Comparison of ENCODE assay signal across 19 cellular contexts in the genomic region with DNA sequence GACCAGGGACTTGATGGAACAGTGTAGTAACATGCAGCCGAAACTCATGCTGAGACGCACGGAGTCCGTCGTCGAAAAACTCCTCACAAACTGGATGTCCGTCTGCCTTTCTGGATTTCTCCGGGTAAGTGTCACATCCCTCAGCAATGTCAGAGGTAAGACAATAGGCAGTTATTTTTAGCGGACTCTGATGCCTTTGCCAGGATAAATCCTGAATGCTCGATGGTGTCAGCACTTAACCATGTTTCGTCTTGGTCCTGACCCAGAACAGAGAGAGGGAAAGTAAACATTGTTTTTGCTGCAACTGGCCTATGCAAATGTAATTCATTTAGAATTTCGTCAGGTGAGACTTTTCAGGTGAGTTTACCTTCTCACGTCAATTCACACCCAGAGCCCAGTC.
DNase-seq lines count a peak whose midpoint lies in the region; ATAC-seq and TF ChIP-seq lines count a peak whose summit lies in the region.
"Had no signal": no experiment of that assay in that cellular context is flagged by ENCODE, and none has a peak within 500 bp of the region (broad histone marks: within the 10 kb centered on the region; RNA-seq: fewer than 3 reads in every experiment).

No MANE protein-coding gene starts in this region.

- H3K4me1 Mint-ChIP-seq in naive thymus-derived CD4-positive, alpha-beta T cell = peaks cover 21 to 36% (median 34%) of the 10 kb centered on the region in 7 donors
- H3K4me1 Mint-ChIP-seq in activated CD4-positive, alpha-beta memory T cell treated with anti-CD3 and anti-CD28 coated beads, Interleukin-2, amount 10 ng/mL, durations not matched to agents 7 days and 5 days = peaks cover 31% of the 10 kb centered on the region
- peaks cover 37% of the 10 kb centered on the region for H3K4me1 Mint-ChIP-seq in nephron progenitor cell

- WGBS in heart right ventricle, 2 donors = 51 to 54% methylated on average over 13 of the region's 13 CpGs

- H3K36me3 Mint-ChIP-seq in naive thymus-derived CD4-positive, alpha-beta T cell = peaks cover 10 to 49% (median 19%) of the 10 kb centered on the region in 5 donors
- peaks cover 52% of the 10 kb centered on the region for H3K36me3 Mint-ChIP-seq in activated CD4-positive, alpha-beta memory T cell treated with anti-CD3 and anti-CD28 coated beads, Interleukin-2, amount 10 ng/mL, durations not matched to agents 7 days and 5 days (ENCODE audit: low read depth)
- no peaks in the 10 kb centered on the region for H3K36me3 Mint-ChIP-seq in nephron progenitor cell (ENCODE audit: low read depth)

- peak overlapping the region in 9 of 10 donors; percentile 14 to 94 (median 84) for H3K27ac ChIP-seq in heart right ventricle
- no peak overlapping the region for H3K27ac ChIP-seq in naive thymus-derived CD4-positive, alpha-beta T cell (ENCODE audit: low read depth, low read length)
- H3K27ac ChIP-seq: BLaER1 treated with 17β-estradiol and CSF1 and Interleukin-3, amounts not matched to agents 10 nM and 100 nM had no signal

- POLR2A ChIA-PET in naive thymus-derived CD4-positive, alpha-beta T cell (lab: Charles Lee) = no interaction called here
- POLR2A ChIA-PET in activated CD4-positive, alpha-beta memory T cell treated with anti-CD3 and anti-CD28 coated beads, Interleukin-2, amount 10 ng/mL, durations not matched to agents 7 days and 5 days (lab: Charles Lee) = interaction anchor here (1.4 kb wide), 1 partner anchor 9 kb away, joined by 3 read pairs; no protein-coding TSS in a partner anchor

- H3K27me3 ChIP-seq in heart right ventricle = no peaks in the 10 kb centered on the region
- no peaks in the 10 kb centered on the region for H3K27me3 ChIP-seq in naive thymus-derived CD4-positive, alpha-beta T cell (ENCODE audit: control insufficient read depth in 2 of 2, insufficient read depth in 2 of 2, low read length in 2 of 2)
- H3K27me3 ChIP-seq: BLaER1 treated with 17β-estradiol and CSF1 and Interleukin-3, amounts not matched to agents 10 nM and 100 nM had no signal

- H3K9me3 ChIP-seq in heart right ventricle = no peaks in the 10 kb centered on the region
- no peaks in the 10 kb centered on the region for H3K9me3 ChIP-seq in naive thymus-derived CD4-positive, alpha-beta T cell (ENCODE audit: control insufficient read depth in 2 of 3, low read length in 3 of 3)
- H3K9me3 ChIP-seq: BLaER1 treated with 17β-estradiol and CSF1 and Interleukin-3, amounts not matched to agents 10 nM and 100 nM; SK-N-SH had no signal

- intact Hi-C loops in Right ventricle myocardium inferior (cut with DNase I) (no loop called here), cardiac septum (cut with DNase I) (no loop called here), heart right ventricle (cut with DNase I) (loop anchor here in 1 of 10 donors (10.0 kb wide), 1 partner anchor 116 kb away; a partner anchor contains a TSS)
- intact Hi-C loops in naive thymus-derived CD4-positive, alpha-beta T cell (cut with micrococcal nuclease) = loop anchor here (5.0 kb wide), 3 partner anchors 272 to 818 kb away; a partner anchor contains a TSS

- no peak for TF ChIP-seq CTCF in heart right ventricle (IDR thresholded peaks at IDR 0.05)
- TF ChIP-seq CTCF in nephron progenitor cell (IDR thresholded peaks at IDR 0.05) = no peak

- DNase-seq in Right ventricle myocardium inferior (ENCODE audit: missing footprints) = no peak
- DNase-seq in cardiac septum (ENCODE audit: low spot score) = no peak
- no peak for DNase-seq in heart right ventricle
- DNase-seq in naive thymus-derived CD4-positive, alpha-beta T cell = no peak
- no peak for DNase-seq in NCI-H1694 treated with DMSO at 0.1 percent for 48 hours (lab: John Stamatoyannopoulos, UW)
- DNase-seq in activated CD4-positive, alpha-beta memory T cell treated with anti-CD3 and anti-CD28 coated beads, Interleukin-2, amount 10 ng/mL, durations not matched to agents 7 days and 5 days = no peak
- DNase-seq in nephron progenitor cell = no peak
- DNase-seq: 8988T; activated effector memory CD4-positive, alpha-beta T cell treated with Interleukin-2 at 50 U/mL for 16 hours; caudate nucleus; effector CD8-positive, alpha-beta T cell; glutamatergic neuron; kidney glomerular epithelial cell; NCI-H1436 treated with DMSO at 0.1 percent for 48 hours; SK-N-SH; stimulated activated CD4-positive, alpha-beta T cell treated with anti-CD3 and anti-CD28 coated beads, Interleukin-4, amount 100 ng/mL, for 24 hours had no signal

- H3K9me3 Mint-ChIP-seq in naive thymus-derived CD4-positive, alpha-beta T cell = no peaks in the 10 kb centered on the region
- no peaks in the 10 kb centered on the region for H3K9me3 Mint-ChIP-seq in activated CD4-positive, alpha-beta memory T cell treated with anti-CD3 and anti-CD28 coated beads, Interleukin-2, amount 10 ng/mL, durations not matched to agents 7 days and 5 days
- peaks cover 3% of the 10 kb centered on the region for H3K9me3 Mint-ChIP-seq in nephron progenitor cell

- no peak overlapping the region for H3K4me3 ChIP-seq in heart right ventricle
- H3K4me3 ChIP-seq in naive thymus-derived CD4-positive, alpha-beta T cell (ENCODE audit: low read length) = no peak overlapping the region
- H3K4me3 ChIP-seq: BLaER1 treated with 17β-estradiol and CSF1 and Interleukin-3, amounts not matched to agents 10 nM and 100 nM had no signal

- H3K4me1 ChIP-seq in heart right ventricle = peaks cover 0 to 54% (median 38%) of the 10 kb centered on the region in 9 donors
- peaks cover 15 to 18% of the 10 kb centered on the region in 2 donors for H3K4me1 ChIP-seq in naive thymus-derived CD4-positive, alpha-beta T cell (ENCODE audit: control insufficient read depth in 2 of 2, insufficient read depth in 2 of 2, low read length in 2 of 2)

- H3K4me3 Mint-ChIP-seq in naive thymus-derived CD4-positive, alpha-beta T cell = peak overlapping the region in 1 of 10 donors; percentile 9
- H3K4me3 Mint-ChIP-seq in activated CD4-positive, alpha-beta memory T cell treated with anti-CD3 and anti-CD28 coated beads, Interleukin-2, amount 10 ng/mL, durations not matched to agents 7 days and 5 days = no peak overlapping the region
- H3K4me3 Mint-ChIP-seq in nephron progenitor cell = no peak overlapping the region

- no peaks in the 10 kb centered on the region for H3K27me3 Mint-ChIP-seq in naive thymus-derived CD4-positive, alpha-beta T cell
- H3K27me3 Mint-ChIP-seq in activated CD4-positive, alpha-beta memory T cell treated with anti-CD3 and anti-CD28 coated beads, Interleukin-2, amount 10 ng/mL, durations not matched to agents 7 days and 5 days = no peaks in the 10 kb centered on the region
- peaks cover 4% of the 10 kb centered on the region for H3K27me3 Mint-ChIP-seq in nephron progenitor cell (ENCODE audit: low read depth, poor library complexity)

- ATAC-seq in Right ventricle myocardium inferior = peak; percentile 40
- ATAC-seq in heart right ventricle = peak in 6 of 8 donors; percentile 18 to 69 (median 42)
- ATAC-seq in naive thymus-derived CD4-positive, alpha-beta T cell = no peak
- ATAC-seq in HG02884 (IDR thresholded peaks at IDR 0.05; ENCODE audit: unreplicated experiment) = no peak
- ATAC-seq: Panc1 had no signal

- H3K27ac Mint-ChIP-seq in naive thymus-derived CD4-positive, alpha-beta T cell = peak overlapping the region; percentile 18 to 99 (median 67)
- H3K27ac Mint-ChIP-seq in activated CD4-positive, alpha-beta memory T cell treated with anti-CD3 and anti-CD28 coated beads, Interleukin-2, amount 10 ng/mL, durations not matched to agents 7 days and 5 days = no peak overlapping the region
- H3K27ac Mint-ChIP-seq in nephron progenitor cell = no peak overlapping the region

- CTCF ChIA-PET in naive thymus-derived CD4-positive, alpha-beta T cell (lab: Charles Lee) = no interaction called here
- CTCF ChIA-PET in activated CD4-positive, alpha-beta memory T cell treated with anti-CD3 and anti-CD28 coated beads, Interleukin-2, amount 10 ng/mL, durations not matched to agents 7 days and 5 days (lab: Charles Lee) = interaction anchor here (1.3 kb wide), 1 partner anchor 135 kb away, joined by 5 read pairs; no protein-coding TSS in a partner anchor

- H3K36me3 ChIP-seq in heart right ventricle = peaks cover 0 to 37% (median 0%) of the 10 kb centered on the region in 9 donors
- H3K36me3 ChIP-seq in naive thymus-derived CD4-positive, alpha-beta T cell (ENCODE audit: control insufficient read depth in 2 of 3, insufficient read depth in 3 of 3, low read length in 3 of 3) = no peaks in the 10 kb centered on the region

Comparison
In these comparisons a context has a peak if more than half of its experiments do, and no peak if none do; other contexts are left out.
1. ATAC-seq: peak in Right ventricle myocardium inferior (single experiment) and heart right ventricle (6 of 8); none in naive thymus-derived CD4-positive, alpha-beta T cell (single experiment) and HG02884 (single experiment).
2. H3K27ac Mint-ChIP-seq: peak in naive thymus-derived CD4-positive, alpha-beta T cell (9 of 9); none in activated CD4-positive, alpha-beta memory T cell treated with anti-CD3 and anti-CD28 coated beads, Interleukin-2, amount 10 ng/mL, durations not matched to agents 7 days and 5 days (single experiment) and nephron progenitor cell (single experiment).
3. intact Hi-C loops: an anchor here in naive thymus-derived CD4-positive, alpha-beta T cell (5.0 kb wide); none called in Right ventricle myocardium inferior and cardiac septum.